Comparison of ENCODE assay signal across 29 cellular contexts in the genomic region with DNA sequence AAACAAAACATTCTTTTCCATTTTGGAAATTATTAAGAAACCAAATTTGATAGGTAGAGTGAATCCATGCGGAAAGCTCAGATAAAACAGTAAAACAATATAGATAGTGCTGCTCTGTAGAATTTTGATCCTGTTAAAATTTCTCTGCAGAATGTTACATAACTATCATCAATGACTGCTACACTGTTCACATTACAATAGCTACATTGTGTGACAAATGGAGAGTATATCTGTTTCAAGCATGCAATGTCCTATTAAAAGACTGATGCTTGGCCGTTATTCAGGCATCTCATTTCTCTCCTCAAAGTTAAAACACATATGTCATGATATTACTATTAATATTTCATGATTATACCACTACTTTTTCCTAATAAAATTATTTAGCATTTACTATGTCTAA.
"Had no signal": no experiment of that assay in that cellular context is flagged by ENCODE, and none has a peak within 500 bp of the region (broad histone marks: within the 10 kb centered on the region; RNA-seq: fewer than 3 reads in every experiment).

No MANE protein-coding gene starts in this region.

- DNase-seq: activated B cell treated with CpG ODN at 0.5 μM for 24 hours; activated CD4-positive, alpha-beta memory T cell treated with anti-CD3 and anti-CD28 coated beads, Interleukin-2, amount 10 ng/mL, durations not matched to agents 7 days and 5 days; activated CD4-positive, alpha-beta T cell treated with anti-CD3 and anti-CD28 coated beads for 4 hours; activated CD4-positive, alpha-beta T cell treated with anti-CD3 and anti-CD28 coated beads, Interleukin-2, amount 10 ng/mL, durations not matched to agents 7 days and 5 days; activated CD4-positive, alpha-beta T cell treated with anti-CD3 and anti-CD28 coated beads, Interleukin-2, amount 50 U/mL, for 48 hours; activated CD4-positive, CD25-positive, alpha-beta regulatory T cell treated with anti-CD3 and anti-CD28 coated beads, Interleukin-2, amount 50 U/mL, for 72 hours; activated CD8-positive, alpha-beta memory T cell treated with anti-CD3 and anti-CD28 coated beads for 24 hours; activated CD8-positive, alpha-beta memory T cell treated with anti-CD3 and anti-CD28 coated beads, Interleukin-2, amount 10 ng/mL, durations not matched to agents 7 days and 5 days; activated CD8-positive, alpha-beta memory T cell treated with anti-CD3 and anti-CD28 coated beads, Interleukin-2, amount 50 U/mL, for 48 hours; activated CD8-positive, alpha-beta T cell treated with anti-CD3 and anti-CD28 coated beads, Interleukin-2, amount 10 ng/mL, durations not matched to agents 7 days and 5 days; activated effector memory CD4-positive, alpha-beta T cell treated with anti-CD3 and anti-CD28 coated beads, Interleukin-2, amount 50 U/mL, for 16 hours; activated gamma-delta T cell treated with Interleukin-2 at 50 U/mL for 16 hours; activated naive CD4-positive, alpha-beta T cell; activated naive CD4-positive, alpha-beta T cell treated with anti-CD3 and anti-CD28 coated beads for 36 hours; activated naive CD4-positive, alpha-beta T cell treated with anti-CD3 and anti-CD28 coated beads, Interleukin-2, amount 50 U/mL, for 16 hours; activated naive CD8-positive, alpha-beta T cell treated with anti-CD3 and anti-CD28 coated beads for 36 hours; activated T-cell treated with anti-CD3 and anti-CD28 coated beads, Interleukin-2, amount 50 U/mL, for 4 hours; activated T-cell treated with anti-CD3 and anti-CD28 coated beads, Interleukin-2, amount 50 U/mL, for 72 hours; adrenal gland; amniotic stem cell; aorta; body of pancreas; brain microvascular endothelial cell; central memory CD4-positive, alpha-beta T cell; T-cell; T-helper 17 cell; T1000 had no signal

- ATAC-seq: activated CD8-positive, alpha-beta memory T cell treated with anti-CD3 and anti-CD28 coated beads, Interleukin-2, amount 10 ng/mL, durations not matched to agents 7 days and 5 days; activated CD8-positive, alpha-beta T cell treated with anti-CD3 and anti-CD28 coated beads, Interleukin-2, amount 10 ng/mL, durations not matched to agents 7 days and 5 days; activated naive CD4-positive, alpha-beta T cell treated with anti-CD3 and anti-CD28 coated beads, Interleukin-2, amount 50 U/mL, for 72 hours; activated T-cell treated with anti-CD3 and anti-CD28 coated beads, Interleukin-2, amount 50 U/mL, for 4 hours; activated T-cell treated with anti-CD3 and anti-CD28 coated beads, Interleukin-2, amount 50 U/mL, for 72 hours; activated T-helper 17 cell treated with anti-CD3 and anti-CD28 coated beads, Interleukin-2, amount 50 U/mL, for 72 hours; body of pancreas; T-cell; T-helper 17 cell had no signal
